ENCODE assay signal across 13 cellular contexts in genomic region chr2:36482576-36483214, GRCh38.
DNase-seq lines count a peak whose midpoint lies in the region; ATAC-seq, FAIRE-seq and TF ChIP-seq lines count a peak whose summit lies in the region.
"Had no signal": no experiment of that assay in that cellular context is flagged by ENCODE, and none has a peak within 500 bp of the region (broad histone marks: within the 10 kb centered on the region; RNA-seq: fewer than 3 reads in every experiment).

No MANE protein-coding gene starts in this region.

- dilution Hi-C loops in mammary epithelial cell (cut with HindIII; ENCODE audit: low sequenced_read_pairs), result no loop called here

- H3K36me3 Mint-ChIP-seq in MCF 10A (ENCODE audit: insufficient read depth, unreplicated experiment) (peaks cover 73% of the 10 kb centered on the region), WTC11 (peaks cover 41% of the 10 kb centered on the region)

- H3K36me3 ChIP-seq in mammary epithelial cell (ENCODE audit: insufficient read depth, low read length) (peaks cover 36% of the 10 kb centered on the region), thoracic aorta (peaks cover 18% of the 10 kb centered on the region)

- H3K4me1 Mint-ChIP-seq in MCF 10A (ENCODE audit: insufficient read depth, unreplicated experiment), result peaks cover 48% of the 10 kb centered on the region
- peaks cover 29% of the 10 kb centered on the region for H3K4me1 Mint-ChIP-seq in WTC11
- H3K4me1 Mint-ChIP-seq: stimulated activated effector memory CD8-positive, alpha-beta T cell treated with anti-CD3 and anti-CD28 coated beads, Interleukin-12 subunit alpha, Interleukin-12 subunit beta, amount 100 ng/mL, for 72 hours had no signal

- no peak for TF ChIP-seq POLR2A in H54 (IDR thresholded peaks at IDR 0.05; ENCODE audit: low read depth, low read length)

- BruUV-seq in MCF 10A (replicated peaks; lab: Mats Ljungman, UMichigan), result no TSS peak
- BruUV-seq in mammary epithelial cell (replicated peaks; lab: Mats Ljungman, UMichigan), result no TSS peak

- CTCF ChIA-PET in MCF 10A (lab: Yijun Ruan, JAX) (interaction anchor here (0.5 to 1.2 kb wide), 6 partner anchors 8 to 61 kb away, joined by 3 to 5 read pairs (median 3); no protein-coding TSS in a partner anchor), mammary epithelial cell (lab: Charles Lee; ENCODE audit: low non-redundant PET) (no interaction called here), WTC11 (lab: Charles Lee) (no interaction called here)

- POLR2A ChIA-PET in MCF 10A (lab: Yijun Ruan, JAX), result interaction anchor here (1.3 kb wide), 1 partner anchor 26 kb away, joined by 4 read pairs; no protein-coding TSS in a partner anchor
- POLR2A ChIA-PET in WTC11 (lab: Charles Lee), result no interaction called here

- intact Hi-C loops in MCF 10A (cut with micrococcal nuclease) (no loop called here), mammary epithelial cell (cut with micrococcal nuclease) (no loop called here)

- DNase-seq in MCF 10A (ENCODE audit: unreplicated experiment) (no peak), mammary epithelial cell (no peak), WTC11 (ENCODE audit: low spot score) (no peak), iris pigment epithelial cell (ENCODE audit: low read depth) (peak; percentile 96), thoracic aorta (ENCODE audit: low spot score) (no peak), H54 (ENCODE audit: insufficient read length, low spot score) (no peak), middle frontal gyrus (ENCODE audit: extremely low spot score, low spot score) (no peak)
- DNase-seq: dorsolateral prefrontal cortex, natural killer cell, NCI-H446 treated with DMSO at 0.1 percent for 48 hours had no signal

- H3K27ac ChIP-seq in mammary epithelial cell (ENCODE audit: insufficient read depth, low read depth, low read length), result no peak overlapping the region
- peak overlapping the region; percentile 68 to 87 for H3K27ac ChIP-seq in thoracic aorta
- H3K27ac ChIP-seq: dorsolateral prefrontal cortex had no signal

- H3K27ac Mint-ChIP-seq in MCF 10A (ENCODE audit: low read depth, unreplicated experiment) (peak overlapping the region; percentile 79), WTC11 (no peak overlapping the region)
- H3K27ac Mint-ChIP-seq: natural killer cell; stimulated activated effector memory CD8-positive, alpha-beta T cell treated with anti-CD3 and anti-CD28 coated beads, Interleukin-12 subunit alpha, Interleukin-12 subunit beta, amount 100 ng/mL, for 72 hours had no signal

- H3K27me3 Mint-ChIP-seq in MCF 10A (ENCODE audit: insufficient read depth, unreplicated experiment) (no peaks in the 10 kb centered on the region), WTC11 (ENCODE audit: low read depth) (no peaks in the 10 kb centered on the region)

- H3K9me3 Mint-ChIP-seq in MCF 10A (ENCODE audit: unreplicated experiment), result no peaks in the 10 kb centered on the region
- no peaks in the 10 kb centered on the region for H3K9me3 Mint-ChIP-seq in WTC11
- H3K9me3 Mint-ChIP-seq: natural killer cell; stimulated activated effector memory CD8-positive, alpha-beta T cell treated with anti-CD3 and anti-CD28 coated beads, Interleukin-12 subunit alpha, Interleukin-12 subunit beta, amount 100 ng/mL, for 72 hours had no signal

- H3K4me1 ChIP-seq in mammary epithelial cell (ENCODE audit: insufficient read depth, low read length), result peaks cover 49% of the 10 kb centered on the region
- peaks cover 43 to 75% of the 10 kb centered on the region in 2 donors for H3K4me1 ChIP-seq in thoracic aorta (ENCODE audit: control insufficient read depth in 1 of 2, low read depth in 2 of 2)

- ATAC-seq in WTC11 (no peak), thoracic aorta (ENCODE audit: insufficient number of reproducible peaks, low FRiP score, low read depth) (no peak), HG03571 (IDR thresholded peaks at IDR 0.05; ENCODE audit: unreplicated experiment) (no peak)
- ATAC-seq: activated CD4-positive, CD25-positive, alpha-beta regulatory T cell treated with anti-CD3 and anti-CD28 coated beads, Interleukin-2, amount 50 U/mL, for 24 hours; natural killer cell; stimulated activated effector memory CD8-positive, alpha-beta T cell treated with anti-CD3 and anti-CD28 coated beads, Interleukin-12 subunit alpha, Interleukin-12 subunit beta, amount 100 ng/mL, for 72 hours had no signal

- 78% methylated on average over 4 of the region's 4 CpGs for WGBS in mammary epithelial cell (ENCODE audit: low coverage, missing lambda C conversion rate)

- H2AFZ ChIP-seq in mammary epithelial cell (ENCODE audit: low read depth, low read length), result no peak overlapping the region

- H3K9me3 ChIP-seq in mammary epithelial cell (replicated peaks; ENCODE audit: insufficient read depth, low read length) (peaks cover under 1% of the 10 kb centered on the region), thoracic aorta (no peaks in the 10 kb centered on the region)

- no peak overlapping the region for H3K4me2 ChIP-seq in mammary epithelial cell (ENCODE audit: insufficient read depth, low read depth, low read length)

- H3K79me2 ChIP-seq in mammary epithelial cell (ENCODE audit: insufficient read depth, low read length), result peaks cover 38% of the 10 kb centered on the region

- in situ Hi-C loops in mammary epithelial cell (cut with MboI; ENCODE audit: low sequenced_read_pairs in 2 of 2), result no loop called here

- H3K9ac ChIP-seq in mammary epithelial cell (ENCODE audit: insufficient read depth, low read length), result no peak overlapping the region

- H3K27me3 ChIP-seq in mammary epithelial cell (ENCODE audit: insufficient read depth, low read length) (no peaks in the 10 kb centered on the region), thoracic aorta (replicated peaks; ENCODE audit: insufficient read depth) (no peaks in the 10 kb centered on the region)
- H3K27me3 ChIP-seq: dorsolateral prefrontal cortex had no signal

- H3K4me3 ChIP-seq in mammary epithelial cell (replicated peaks in 1 of 3; ENCODE audit: insufficient read depth in 1 of 3, low read depth in 2 of 3, low read length in 3 of 3), result no peak overlapping the region
- no peak overlapping the region for H3K4me3 ChIP-seq in thoracic aorta
- H3K4me3 ChIP-seq: dorsolateral prefrontal cortex had no signal

- TF ChIP-seq CTCF in MCF 10A (IDR thresholded peaks at IDR 0.05; ENCODE audit: unreplicated experiment) (no peak), mammary epithelial cell (conservative IDR thresholded peaks at IDR 0.05 in 1 of 2, IDR thresholded peaks at IDR 0.05 in 1 of 2; ENCODE audit: extremely low read depth in 1 of 2, insufficient read depth in 1 of 2, low read depth in 1 of 2, low read length in 2 of 2) (no peak), WTC11 (IDR thresholded peaks at IDR 0.05) (no peak), thoracic aorta (IDR thresholded peaks at IDR 0.05) (no peak)

- H3K4me3 Mint-ChIP-seq in MCF 10A (ENCODE audit: unreplicated experiment) (no peak overlapping the region), WTC11 (no peak overlapping the region)
- H3K4me3 Mint-ChIP-seq: natural killer cell; stimulated activated effector memory CD8-positive, alpha-beta T cell treated with anti-CD3 and anti-CD28 coated beads, Interleukin-12 subunit alpha, Interleukin-12 subunit beta, amount 100 ng/mL, for 72 hours had no signal

- no peaks in the 10 kb centered on the region for H4K20me1 ChIP-seq in mammary epithelial cell (ENCODE audit: insufficient read depth, low read length)

- FAIRE-seq in H54 (lab: Jason Lieb, UNC), result no peak

TF ChIP-seq in WTC11, 78 proteins besides CTCF, POLR2A, EP300 and RAD21:
- TF ChIP-seq GABPB1 (CRISPR knock-in tag; IDR thresholded peaks at IDR 0.05) (peak; percentile 43; the same call in 1 of the 2 replicates), ZNF232 (CRISPR knock-in tag; IDR thresholded peaks at IDR 0.05) (no peak), GTF2I (CRISPR knock-in tag; conservative IDR thresholded peaks at IDR 0.05) (no peak)
TF ChIP-seq in WTC11: peak in this region for 1.
